ENCODE assay signal across 10 cellular contexts in genomic region chr9:71106992-71107391, GRCh38. TPM values are rescaled to one million over a fixed set of nuclear protein-coding genes. Genes with fewer than 3 reads are reported as not detected.
"Had no signal": no experiment of that assay in that cellular context is flagged by ENCODE, and none has a peak within 500 bp of the region (broad histone marks: within the 10 kb centered on the region; RNA-seq: fewer than 3 reads in every experiment).

No MANE protein-coding gene starts in this region.

- H3K4me3 Mint-ChIP-seq: IgD-negative memory B cell had no signal

- H3K4me1 Mint-ChIP-seq: IgD-negative memory B cell had no signal

- H3K27me3 Mint-ChIP-seq: IgD-negative memory B cell had no signal

- H3K36me3 Mint-ChIP-seq: IgD-negative memory B cell had no signal

- H3K27ac ChIP-seq: HL-60, KMS-11 had no signal

- H3K4me3 ChIP-seq: K562 had no signal

- H3K9ac ChIP-seq: KMS-11 had no signal

- H3K4me2 ChIP-seq: KMS-11 had no signal

- DNase-seq: IMR-90, KBM-7, KG1 had no signal

- ATAC-seq: HepG2, K562 had no signal

RNA-seq across cellular contexts. Expression of gene TRPM3, which starts 14.4 kb away (rescaled TPM):
- total RNA-seq: HepG2, HT-29, HT1080, IMR-90 had no signal
- polyA plus RNA-seq: HepG2, IgD-negative memory B cell, IMR-90, K562 had no signal
